ENCODE assay signal across 2 cellular contexts in the genomic region with DNA sequence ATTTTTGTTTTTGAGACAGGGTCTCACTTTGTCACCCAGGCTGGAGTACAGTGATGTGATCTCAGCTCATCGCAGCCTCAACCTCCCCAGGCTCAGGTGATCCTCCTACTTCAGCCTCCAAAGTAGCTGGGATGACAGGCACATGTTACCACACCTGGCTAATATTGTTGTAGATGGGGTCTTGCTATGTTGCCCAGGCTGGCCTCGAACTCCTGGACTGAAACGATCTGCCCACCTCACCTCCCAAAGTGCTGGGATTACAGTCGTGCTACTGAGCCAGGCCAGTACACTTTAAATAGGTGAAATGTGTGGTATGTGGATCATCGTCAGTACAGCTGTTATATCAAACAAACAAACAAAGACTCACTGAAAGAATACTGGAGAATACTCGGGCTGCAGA.
TF ChIP-seq lines count a peak whose summit lies in the region.

No MANE protein-coding gene starts in this region.

TF ChIP-seq in HepG2, 621 proteins besides CTCF, POLR2A, EP300 and RAD21:
- TF ChIP-seq MYC (CRISPR knock-in tag; IDR thresholded peaks at IDR 0.05; ENCODE audit: borderline replicate concordance) (no peak), ZNF343 (CRISPR knock-in tag; IDR thresholded peaks at IDR 0.05) (no peak), HMG20A (CRISPR knock-in tag; IDR thresholded peaks at IDR 0.05; ENCODE audit: borderline replicate concordance) (no peak), ZNF121 (CRISPR knock-in tag; IDR thresholded peaks at IDR 0.05) (peak; percentile 81), U2AF2 (IDR thresholded peaks at IDR 0.05; ENCODE audit: low read depth, low read length) (no peak)

TF ChIP-seq in IMR-90, 13 proteins besides CTCF, POLR2A, EP300 and RAD21:
- TF ChIP-seq CEBPB (IDR thresholded peaks at IDR 0.05; ENCODE audit: low read depth, low read length) (no peak), USF2 (IDR thresholded peaks at IDR 0.05; ENCODE audit: low read depth, low read length) (no peak), CHD1 (IDR thresholded peaks at IDR 0.05; ENCODE audit: low read depth, low read length) (no peak), RCOR1 (IDR thresholded peaks at IDR 0.05; ENCODE audit: insufficient replicate concordance, low read length) (no peak), FOS (IDR thresholded peaks at IDR 0.05; ENCODE audit: low read depth, low read length) (no peak), SMC3 (IDR thresholded peaks at IDR 0.05; ENCODE audit: low read depth, low read length) (no peak), NFE2L2 (IDR thresholded peaks at IDR 0.05; ENCODE audit: low read depth, low read length) (no peak), MXI1 (IDR thresholded peaks at IDR 0.05; ENCODE audit: borderline replicate concordance, low read depth, low read length) (no peak)
